ENCODE assay signal across 29 cellular contexts in genomic region chr2:63777816-63778215, GRCh38.
"Had no signal": no experiment of that assay in that cellular context is flagged by ENCODE, and none has a peak within 500 bp of the region (broad histone marks: within the 10 kb centered on the region; RNA-seq: fewer than 3 reads in every experiment).

No MANE protein-coding gene starts in this region.

- ATAC-seq: naive thymus-derived CD8-positive, alpha-beta T cell; natural killer cell treated with Interleukin-12 subunit alpha and Interleukin-12 subunit beta and Interleukin-15 and Interleukin-18, amount 100 ng/mL, for 72 hours; pancreas; psoas muscle; right cardiac atrium; stimulated activated effector memory CD8-positive, alpha-beta T cell treated with anti-CD3 and anti-CD28 coated beads, Interleukin-12 subunit alpha, Interleukin-12 subunit beta, amount 100 ng/mL, for 72 hours; stimulated activated naive B cell treated with anti-CD40 and anti-IgM and Interleukin-4, amounts not matched to agents 10 μg/mL and 1 μg/mL and 100 μg/mL, for 72 hours had no signal

- H3K9me3 ChIP-seq: neutrophil, pancreas, psoas muscle, right lobe of liver, sigmoid colon, suprapubic skin, testis, tibial artery, upper lobe of left lung, vagina had no signal

- H3K4me3 ChIP-seq: pancreas, psoas muscle, right lobe of liver, sigmoid colon, suprapubic skin, testis, tibial artery, upper lobe of left lung, vagina had no signal

- FAIRE-seq: pancreas, small intestine, urothelium cell line had no signal

- H3K4me1 ChIP-seq: pancreas, right lobe of liver, suprapubic skin, testis, upper lobe of left lung, vagina had no signal

- H3K27me3 ChIP-seq: neutrophil, pancreas, right lobe of liver, sigmoid colon, suprapubic skin, testis, tibial artery, upper lobe of left lung, vagina had no signal

- H3K27ac Mint-ChIP-seq: naive thymus-derived CD8-positive, alpha-beta T cell; natural killer cell treated with Interleukin-12 subunit alpha and Interleukin-12 subunit beta and Interleukin-15 and Interleukin-18, amount 100 ng/mL, for 72 hours; nephron progenitor cell; progenitor cell of endocrine pancreas; stimulated activated effector memory CD8-positive, alpha-beta T cell treated with anti-CD3 and anti-CD28 coated beads, Interleukin-12 subunit alpha, Interleukin-12 subunit beta, amount 100 ng/mL, for 72 hours; stimulated activated naive B cell treated with anti-CD40 and anti-IgM and Interleukin-4, amounts not matched to agents 10 μg/mL and 1 μg/mL and 100 μg/mL, for 72 hours; stimulated activated naive CD8-positive, alpha-beta T cell treated with anti-CD3 and anti-CD28 coated beads, Interleukin-15, Interleukin-2, amounts not matched to agents 100 ng/mL and 50 ng/mL, for 24 hours had no signal

- H3K4me1 Mint-ChIP-seq: naive thymus-derived CD8-positive, alpha-beta T cell; nephron progenitor cell; stimulated activated effector memory CD8-positive, alpha-beta T cell treated with anti-CD3 and anti-CD28 coated beads, Interleukin-12 subunit alpha, Interleukin-12 subunit beta, amount 100 ng/mL, for 72 hours; stimulated activated naive B cell treated with anti-CD40 and anti-IgM and Interleukin-4, amounts not matched to agents 10 μg/mL and 1 μg/mL and 100 μg/mL, for 72 hours had no signal

- H3K4me3 Mint-ChIP-seq: naive thymus-derived CD8-positive, alpha-beta T cell; natural killer cell treated with Interleukin-12 subunit alpha and Interleukin-12 subunit beta and Interleukin-15 and Interleukin-18, amount 100 ng/mL, for 72 hours; nephron progenitor cell; neural crest cell; stimulated activated effector memory CD8-positive, alpha-beta T cell treated with anti-CD3 and anti-CD28 coated beads, Interleukin-12 subunit alpha, Interleukin-12 subunit beta, amount 100 ng/mL, for 72 hours; stimulated activated naive B cell treated with anti-CD40 and anti-IgM and Interleukin-4, amounts not matched to agents 10 μg/mL and 1 μg/mL and 100 μg/mL, for 72 hours; stimulated activated naive CD8-positive, alpha-beta T cell treated with anti-CD3 and anti-CD28 coated beads, Interleukin-15, Interleukin-2, amounts not matched to agents 100 ng/mL and 50 ng/mL, for 24 hours had no signal

- DNase-seq: naive thymus-derived CD8-positive, alpha-beta T cell; nephron progenitor cell; nucleus accumbens; pancreas; psoas muscle; right cardiac atrium; right lobe of liver; sigmoid colon; small intestine; stimulated activated CD4-positive, alpha-beta T cell treated with anti-CD3 and anti-CD28 coated beads, Interleukin-15, amount 100 ng/mL, for 24 hours; stimulated activated CD4-positive, alpha-beta T cell treated with anti-CD3 and anti-CD28 coated beads, Interleukin-2, amount 100 ng/mL, for 24 hours; stimulated activated CD4-positive, alpha-beta T cell treated with anti-CD3 and anti-CD28 coated beads, Interleukin-2, amount 100 ng/mL, for 48 hours; stimulated activated CD4-positive, alpha-beta T cell treated with anti-CD3 and anti-CD28 coated beads, Interleukin-4, amount 100 ng/mL, for 24 hours; stimulated activated naive B cell treated with anti-CD40 and anti-IgM and Interleukin-4, amounts not matched to agents 10 μg/mL and 1 μg/mL and 100 μg/mL, for 72 hours; stimulated activated naive CD4-positive, alpha-beta T cell treated with Interleukin-2 at 50 U/mL for 16 hours; substantia nigra; testis; tibial artery; trophoblast cell; upper lobe of left lung had no signal

- H3K9me3 Mint-ChIP-seq: nephron progenitor cell; stimulated activated effector memory CD8-positive, alpha-beta T cell treated with anti-CD3 and anti-CD28 coated beads, Interleukin-12 subunit alpha, Interleukin-12 subunit beta, amount 100 ng/mL, for 72 hours had no signal

- H3K36me3 ChIP-seq: neutrophil, pancreas, right lobe of liver, sigmoid colon, suprapubic skin, tibial artery, upper lobe of left lung, vagina had no signal

- H3K36me3 Mint-ChIP-seq: stimulated activated effector memory CD8-positive, alpha-beta T cell treated with anti-CD3 and anti-CD28 coated beads, Interleukin-12 subunit alpha, Interleukin-12 subunit beta, amount 100 ng/mL, for 72 hours had no signal

- H3K27me3 Mint-ChIP-seq: progenitor cell of endocrine pancreas; stimulated activated naive B cell treated with anti-CD40 and anti-IgM and Interleukin-4, amounts not matched to agents 10 μg/mL and 1 μg/mL and 100 μg/mL, for 72 hours; stimulated activated naive CD8-positive, alpha-beta T cell treated with anti-CD3 and anti-CD28 coated beads, Interleukin-15, Interleukin-2, amounts not matched to agents 100 ng/mL and 50 ng/mL, for 24 hours had no signal

- H3K27ac ChIP-seq: neutrophil, pancreas, psoas muscle, right lobe of liver, sigmoid colon, suprapubic skin, testis, tibial artery, upper lobe of left lung, vagina had no signal
